ENCODE assay signal across 32 cellular contexts in genomic region chr10:58206251-58206650, GRCh38.
"Had no signal": no experiment of that assay in that cellular context is flagged by ENCODE, and none has a peak within 500 bp of the region (broad histone marks: within the 10 kb centered on the region; RNA-seq: fewer than 3 reads in every experiment).

No MANE protein-coding gene starts in this region.

- H3K27ac ChIP-seq: adrenal gland, ascending aorta, body of pancreas, brain microvascular endothelial cell, breast epithelium, cardiac muscle cell had no signal

- H3K36me3 ChIP-seq: adrenal gland, ascending aorta, breast epithelium, cardiac muscle cell had no signal

- H3K9me3 ChIP-seq: adrenal gland, ascending aorta, body of pancreas, breast epithelium had no signal

- H3K4me1 ChIP-seq: adrenal gland, ascending aorta, body of pancreas, breast epithelium had no signal

- DNase-seq: activated effector memory CD4-positive, alpha-beta T cell treated with anti-CD3 and anti-CD28 coated beads, Interleukin-2, amount 50 U/mL, for 16 hours; activated effector memory CD4-positive, alpha-beta T cell treated with Interleukin-2 at 50 U/mL for 16 hours; activated gamma-delta T cell; activated gamma-delta T cell treated with Interleukin-2 at 50 U/mL for 16 hours; activated naive CD4-positive, alpha-beta T cell; activated naive CD4-positive, alpha-beta T cell treated with anti-CD3 and anti-CD28 coated beads for 36 hours; activated naive CD4-positive, alpha-beta T cell treated with anti-CD3 and anti-CD28 coated beads, Interleukin-2, amount 10 ng/mL, durations not matched to agents 7 days and 5 days; activated naive CD4-positive, alpha-beta T cell treated with anti-CD3 and anti-CD28 coated beads, Interleukin-2, amount 50 U/mL, for 16 hours; activated naive CD4-positive, alpha-beta T cell treated with Interleukin-2 at 50 U/mL for 16 hours; activated naive CD8-positive, alpha-beta T cell treated with anti-CD3 and anti-CD28 coated beads for 36 hours; activated naive CD8-positive, alpha-beta T cell treated with anti-CD3 and anti-CD28 coated beads, Interleukin-2, amount 10 ng/mL, durations not matched to agents 7 days and 5 days; activated naive CD8-positive, alpha-beta T cell treated with anti-CD3 and anti-CD28 coated beads, Interleukin-2, amount 50 U/mL, for 24 hours; activated T-cell treated with anti-CD3 and anti-CD28 coated beads, Interleukin-2, amount 50 U/mL, for 1 hour; activated T-cell treated with anti-CD3 and anti-CD28 coated beads, Interleukin-2, amount 50 U/mL, for 24 hours; activated T-cell treated with anti-CD3 and anti-CD28 coated beads, Interleukin-2, amount 50 U/mL, for 4 hours; activated T-cell treated with anti-CD3 and anti-CD28 coated beads, Interleukin-2, amount 50 U/mL, for 48 hours; activated T-cell treated with anti-CD3 and anti-CD28 coated beads, Interleukin-2, amount 50 U/mL, for 72 hours; adrenal gland; amniotic stem cell; amygdala; anterior cingulate cortex; aorta; body of pancreas; brain microvascular endothelial cell; caudate nucleus; central memory CD4-positive, alpha-beta T cell; cerebellar nuclear complex had no signal

- H3K27me3 ChIP-seq: adrenal gland, ascending aorta, body of pancreas, brain microvascular endothelial cell, breast epithelium, cardiac muscle cell had no signal

- H3K4me3 ChIP-seq: adrenal gland, ascending aorta, body of pancreas, breast epithelium, cardiac muscle cell had no signal

- ATAC-seq: activated naive CD4-positive, alpha-beta T cell treated with anti-CD3 and anti-CD28 coated beads, Interleukin-2, amount 50 U/mL, for 72 hours; activated naive CD8-positive, alpha-beta T cell treated with anti-CD3 and anti-CD28 coated beads, Interleukin-2, amount 50 U/mL, for 24 hours; activated T-cell treated with anti-CD3 and anti-CD28 coated beads, Interleukin-2, amount 50 U/mL, for 4 hours; activated T-cell treated with anti-CD3 and anti-CD28 coated beads, Interleukin-2, amount 50 U/mL, for 72 hours; activated T-helper 17 cell treated with anti-CD3 and anti-CD28 coated beads, Interleukin-2, amount 50 U/mL, for 72 hours; body of pancreas had no signal
